13 cellular contexts compared by ENCODE assay signal in the genomic region with DNA sequence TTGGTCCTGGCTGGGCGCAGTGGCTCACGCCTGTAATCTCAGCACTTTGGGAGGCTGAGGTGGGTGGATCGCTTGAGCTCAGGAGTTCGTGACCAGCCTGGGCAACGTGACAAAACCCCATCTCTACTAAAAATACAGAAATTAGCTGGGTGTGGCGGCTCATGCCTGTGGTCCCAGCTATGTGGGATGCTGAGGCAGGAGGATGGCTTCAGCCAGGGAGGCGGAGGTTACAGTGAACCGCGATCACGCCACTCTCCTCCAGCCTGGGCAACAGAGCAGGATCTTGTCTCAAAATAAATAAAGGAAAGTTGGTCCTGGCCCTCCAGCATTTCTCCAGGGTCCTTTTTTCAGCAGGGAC. TPM values are rescaled to one million over a fixed set of nuclear protein-coding genes. Genes with fewer than 3 reads are reported as not detected.
DNase-seq lines count a peak whose midpoint lies in the region; ATAC-seq, FAIRE-seq and TF ChIP-seq lines count a peak whose summit lies in the region.
"Had no signal": no experiment of that assay in that cellular context is flagged by ENCODE, and none has a peak within 500 bp of the region (broad histone marks: within the 10 kb centered on the region; RNA-seq: fewer than 3 reads in every experiment).

No MANE protein-coding gene starts in this region.

- H3K4me1 ChIP-seq in A549 (peaks cover 19% of the 10 kb centered on the region), DOHH2 (ENCODE audit: control insufficient read depth, low read length) (peaks cover 66% of the 10 kb centered on the region)

- H3K27me3 ChIP-seq in DOHH2 (ENCODE audit: control insufficient read depth, low read length): no peaks in the 10 kb centered on the region
- H3K27me3 ChIP-seq: foreskin keratinocyte, neutrophil had no signal

- peaks cover 27% of the 10 kb centered on the region for H3F3A ChIP-seq in DOHH2 (ENCODE audit: control insufficient read depth, insufficient read depth)

- no peaks in the 10 kb centered on the region for H3K9me3 ChIP-seq in A549
- H3K9me3 ChIP-seq in DOHH2 (ENCODE audit: control insufficient read depth, insufficient read depth, low read length): no peaks in the 10 kb centered on the region
- H3K9me3 ChIP-seq: neutrophil had no signal

- POLR2A ChIA-PET in A549 (lab: Yijun Ruan, JAX): no interaction called here

- no peak for TF ChIP-seq RAD21 in A549 (conservative IDR thresholded peaks at IDR 0.05 in 1 of 2, IDR thresholded peaks at IDR 0.05 in 1 of 2)

- H3K9me2 ChIP-seq in DOHH2 (replicated peaks; ENCODE audit: control insufficient read depth, low read length): no peaks in the 10 kb centered on the region

- H3K4me3 ChIP-seq in A549 (no peak overlapping the region), DOHH2 (ENCODE audit: low read length) (peak overlapping the region; percentile 85)

- ATAC-seq in A549 (no peak), HG03342 (IDR thresholded peaks at IDR 0.05; ENCODE audit: unreplicated experiment) (no peak)

- peaks cover 57% of the 10 kb centered on the region for H3K79me2 ChIP-seq in DOHH2 (ENCODE audit: control insufficient read depth, low read length)

- TF ChIP-seq POLR2A in A549 (IDR thresholded peaks at IDR 0.05; ENCODE audit: low read length) (no peak), erythroblast (IDR thresholded peaks at IDR 0.05; ENCODE audit: low read length) (no peak)

- FAIRE-seq in A549 (lab: Jason Lieb, UNC): no peak

- H3K27ac ChIP-seq in A549 (peak overlapping the region in 1 of 2 experiments; percentile 98; a peak in 3 of 6 replicates), DOHH2 (ENCODE audit: low read depth, low read length) (no peak overlapping the region)
- H3K27ac ChIP-seq: neutrophil had no signal

- CTCF ChIA-PET in A549 (lab: Yijun Ruan, JAX): no interaction called here

- no peaks in the 10 kb centered on the region for H4K20me1 ChIP-seq in DOHH2 (ENCODE audit: control insufficient read depth, insufficient read depth, low read depth, low read length)

- H3K4me2 ChIP-seq in A549: peak overlapping the region; percentile 93
- H3K4me2 ChIP-seq in DOHH2 (ENCODE audit: low read length): peak overlapping the region; percentile 90

- TF ChIP-seq CTCF in A549 (IDR thresholded peaks at IDR 0.05): no peak
- no peak for TF ChIP-seq CTCF in DOHH2 (IDR thresholded peaks at IDR 0.05; ENCODE audit: low read depth, low read length, poor library complexity, severe bottlenecking)

- DNase-seq in A549 (ENCODE audit: low read depth in 1 of 2, low spot score in 1 of 2) (no peak), RPMI7951 (ENCODE audit: low read depth) (peak; percentile 76), fibroblast of peridontal ligament (ENCODE audit: extremely low read depth) (peak; percentile 55), erythroblast (lab: John Stamatoyannopoulos, UW) (no peak)
- no peak for DNase-seq in effector CD4-positive, alpha-beta T cell
- no peak for DNase-seq in stimulated activated CD4-positive, alpha-beta T cell treated with anti-CD3 and anti-CD28 coated beads, Interleukin-2, amount 100 ng/mL, for 24 hours
- DNase-seq: activated CD4-positive, CD25-positive, alpha-beta regulatory T cell; COR-L47; dermis blood vessel endothelial cell; foreskin keratinocyte had no signal

- no peak for TF ChIP-seq EP300 in A549 (IDR thresholded peaks at IDR 0.05)

- 87% methylated on average over 8 of the region's 10 CpGs for WGBS in A549 (ENCODE audit: missing lambda C conversion rate)

- H3K36me3 ChIP-seq in DOHH2 (ENCODE audit: control insufficient read depth, low read length): peaks cover 52% of the 10 kb centered on the region

TF ChIP-seq in A549, 52 proteins besides CTCF, POLR2A, EP300 and RAD21:
- TF ChIP-seq FOSL2 (IDR thresholded peaks at IDR 0.05): no peak
- no peak for TF ChIP-seq FOSL2 (CRISPR knock-in tag; IDR thresholded peaks at IDR 0.05)
- no peak for TF ChIP-seq NR3C1 (IDR thresholded peaks at IDR 0.05)
- no peak for TF ChIP-seq KDM5A (IDR thresholded peaks at IDR 0.05)
- no peak for TF ChIP-seq NFE2L2 (conservative IDR thresholded peaks at IDR 0.05; ENCODE audit: low read length)
- no peak for TF ChIP-seq POLR2AphosphoS2 (conservative IDR thresholded peaks at IDR 0.05; ENCODE audit: low read length)
- TF ChIP-seq CEBPB (IDR thresholded peaks at IDR 0.05): no peak
- TF ChIP-seq FOSB (CRISPR knock-in tag; IDR thresholded peaks at IDR 0.05): no peak
- TF ChIP-seq CBX8 (IDR thresholded peaks at IDR 0.05): no peak
- TF ChIP-seq NPAS2 (CRISPR knock-in tag; IDR thresholded peaks at IDR 0.05; ENCODE audit: borderline replicate concordance): no peak

RNA-seq across cellular contexts. Expression of gene NUDT1, which starts 1.4 kb away (rescaled TPM):
- polyA plus RNA-seq in A549 (2011; rRNA removed) (32.9 and 38.3 TPM in 2 replicates), A549 (2017; fragmentation: RNase III; extraction: RNeasy Plus Mini Kit Qiagen cat#74134 plus additional on column Dnase treatment) (92.3 to 95.4 TPM (median 92.9 TPM) in 3 replicates)
- polyA plus RNA-seq in A549 (2012; cell fraction: cytosol; rRNA removed): 119 and 138 TPM in 2 replicates
- 78.7 TPM in 2 replicates for polyA plus RNA-seq in A549 (2012; cell fraction: nucleus; rRNA removed)
- polyA minus RNA-seq in A549 (2011; rRNA and poly(A)+ RNA removed): 22.9 and 34.6 TPM in 2 replicates
- total RNA-seq in RPMI7951 (2014; rRNA removed; shearing (Covaris generic)): 131 and 171 TPM in 2 replicates

RNA-seq across cellular contexts. Expression of gene MRM2, which starts 1.5 kb away (rescaled TPM):
- 30.6 and 35.6 TPM in 2 replicates for polyA plus RNA-seq in A549 (2011; rRNA removed)
- 26.6 and 30.3 TPM in 2 replicates for polyA plus RNA-seq in A549 (2012; cell fraction: cytosol; rRNA removed)
- 13.3 and 14.7 TPM in 2 replicates for polyA plus RNA-seq in A549 (2012; cell fraction: nucleus; rRNA removed)
- polyA plus RNA-seq in A549 (2017; fragmentation: RNase III; extraction: RNeasy Plus Mini Kit Qiagen cat#74134 plus additional on column Dnase treatment): 41.3 to 47.0 TPM (median 44.0 TPM) in 3 replicates
- polyA minus RNA-seq in A549 (2011; rRNA and poly(A)+ RNA removed): 13.8 and 20.1 TPM in 2 replicates
- 36.4 and 36.8 TPM in 2 replicates for total RNA-seq in RPMI7951 (2014; rRNA removed; shearing (Covaris generic))

RNA-seq across cellular contexts. Expression of gene MAD1L1, which starts 10.7 kb away (rescaled TPM):
- 10.4 and 16.6 TPM in 2 replicates for polyA plus RNA-seq in A549 (2011; rRNA removed)
- 24.1 and 27.9 TPM in 2 replicates for polyA plus RNA-seq in A549 (2012; cell fraction: cytosol; rRNA removed)
- 45.5 and 56.8 TPM in 2 replicates for polyA plus RNA-seq in A549 (2012; cell fraction: nucleus; rRNA removed)
- 12.6 to 14.9 TPM (median 13.6 TPM) in 3 replicates for polyA plus RNA-seq in A549 (2017; fragmentation: RNase III; extraction: RNeasy Plus Mini Kit Qiagen cat#74134 plus additional on column Dnase treatment)
- 15.3 and 24.3 TPM in 2 replicates for polyA minus RNA-seq in A549 (2011; rRNA and poly(A)+ RNA removed)
- total RNA-seq in RPMI7951 (2014; rRNA removed; shearing (Covaris generic)): 133 and 165 TPM in 2 replicates

Comparison
In these comparisons a context has a peak if more than half of its experiments do, and no peak if none do; other contexts are left out.
1. DNase-seq: peak in RPMI7951 (single experiment) and fibroblast of peridontal ligament (single experiment); none in A549 (0 of 2), erythroblast (0 of 2), effector CD4-positive, alpha-beta T cell (single experiment) and stimulated activated CD4-positive, alpha-beta T cell treated with anti-CD3 and anti-CD28 coated beads, Interleukin-2, amount 100 ng/mL, for 24 hours (0 of 2).